Comparison of ENCODE assay signal across 1 cellular context in the genomic region with DNA sequence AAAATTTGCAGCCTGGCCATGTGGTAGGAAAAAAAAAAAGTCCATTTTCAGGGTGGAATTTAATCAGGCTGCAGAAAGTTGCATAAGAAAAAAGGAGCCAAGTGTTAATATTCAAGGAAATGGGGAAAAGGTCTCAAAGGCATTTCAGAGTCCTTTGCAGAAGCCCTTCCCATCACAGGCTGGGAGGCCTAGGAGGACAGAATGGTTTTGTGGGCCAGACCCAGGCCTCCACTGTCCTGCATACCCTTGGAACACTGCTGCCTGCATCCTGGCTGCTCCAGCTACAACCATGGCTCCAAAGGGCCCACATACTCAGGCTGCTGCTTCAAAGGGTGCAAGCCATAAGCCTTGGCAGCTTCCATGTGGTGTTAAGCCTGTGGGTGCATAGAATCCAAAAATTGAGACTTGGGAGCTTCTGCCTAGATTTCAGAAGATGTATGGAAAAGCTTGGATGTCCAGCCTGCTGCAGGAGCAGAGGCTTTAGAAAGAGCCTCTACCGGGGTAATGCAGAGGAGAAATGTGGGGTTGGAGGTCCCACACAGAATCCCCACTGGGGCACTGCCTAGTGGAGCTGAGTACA.
A peak's percentile ranks its signal among the peaks of the same experiment; 100 is the strongest.
TF ChIP-seq lines count a peak whose summit lies in the region.

No MANE protein-coding gene starts in this region.

TF ChIP-seq in K562, 482 proteins besides CTCF, POLR2A, EP300 and RAD21 (continued from another document):
- TF ChIP-seq FOXJ2 (tag; IDR thresholded peaks at IDR 0.05) (no peak), TBP (optimal IDR thresholded peaks at IDR 0.05; ENCODE audit: low read depth, low read length) (no peak), ZEB2 (IDR thresholded peaks at IDR 0.05) (0 out of 2 replicates have a peak, but pooled peaks have one; percentile 18), CREB1 (IDR thresholded peaks at IDR 0.05) (no peak), CREB1 (CRISPR knock-in tag; IDR thresholded peaks at IDR 0.05) (no peak), HLTF (IDR thresholded peaks at IDR 0.05) (0 out of 2 replicates have a peak, but pooled peaks have one; percentile 68), TRIM24 (IDR thresholded peaks at IDR 0.05) (peak; percentile 13 to 71; a peak in 2 of 4 replicates), ZFP36 (IDR thresholded peaks at IDR 0.05; ENCODE audit: low read depth, low read length, partially characterized antibody) (peak; percentile 99), CBX3 (IDR thresholded peaks at IDR 0.05; ENCODE audit: borderline replicate concordance in 1 of 2, low read length in 2 of 2) (peak in 1 of 2 experiments; percentile 98; a peak in 2 of 3 replicates)
- TF ChIP-seq, protein P1, sequence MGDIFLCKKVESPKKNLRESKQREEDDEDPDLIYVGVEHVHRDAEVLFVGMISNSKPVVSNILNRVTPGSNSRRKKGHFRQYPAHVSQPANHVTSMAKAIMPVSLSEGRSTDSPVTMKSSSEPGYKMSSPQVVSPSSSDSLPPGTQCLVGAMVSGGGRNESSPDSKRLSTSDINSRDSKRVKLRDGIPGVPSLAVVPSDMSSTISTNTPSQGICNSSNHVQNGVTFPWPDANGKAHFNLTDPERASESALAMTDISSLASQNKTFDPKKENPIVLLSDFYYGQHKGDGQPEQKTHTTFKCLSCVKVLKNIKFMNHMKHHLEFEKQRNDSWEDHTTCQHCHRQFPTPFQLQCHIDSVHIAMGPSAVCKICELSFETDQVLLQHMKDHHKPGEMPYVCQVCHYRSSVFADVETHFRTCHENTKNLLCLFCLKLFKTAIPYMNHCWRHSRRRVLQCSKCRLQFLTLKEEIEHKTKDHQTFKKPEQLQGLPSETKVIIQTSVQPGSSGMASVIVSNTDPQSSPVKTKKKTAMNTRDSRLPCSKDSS (IDR thresholded peaks at IDR 0.05; ENCODE audit: low read depth, partially characterized antibody) = peak; percentile 84
- TF ChIP-seq, protein P2, sequence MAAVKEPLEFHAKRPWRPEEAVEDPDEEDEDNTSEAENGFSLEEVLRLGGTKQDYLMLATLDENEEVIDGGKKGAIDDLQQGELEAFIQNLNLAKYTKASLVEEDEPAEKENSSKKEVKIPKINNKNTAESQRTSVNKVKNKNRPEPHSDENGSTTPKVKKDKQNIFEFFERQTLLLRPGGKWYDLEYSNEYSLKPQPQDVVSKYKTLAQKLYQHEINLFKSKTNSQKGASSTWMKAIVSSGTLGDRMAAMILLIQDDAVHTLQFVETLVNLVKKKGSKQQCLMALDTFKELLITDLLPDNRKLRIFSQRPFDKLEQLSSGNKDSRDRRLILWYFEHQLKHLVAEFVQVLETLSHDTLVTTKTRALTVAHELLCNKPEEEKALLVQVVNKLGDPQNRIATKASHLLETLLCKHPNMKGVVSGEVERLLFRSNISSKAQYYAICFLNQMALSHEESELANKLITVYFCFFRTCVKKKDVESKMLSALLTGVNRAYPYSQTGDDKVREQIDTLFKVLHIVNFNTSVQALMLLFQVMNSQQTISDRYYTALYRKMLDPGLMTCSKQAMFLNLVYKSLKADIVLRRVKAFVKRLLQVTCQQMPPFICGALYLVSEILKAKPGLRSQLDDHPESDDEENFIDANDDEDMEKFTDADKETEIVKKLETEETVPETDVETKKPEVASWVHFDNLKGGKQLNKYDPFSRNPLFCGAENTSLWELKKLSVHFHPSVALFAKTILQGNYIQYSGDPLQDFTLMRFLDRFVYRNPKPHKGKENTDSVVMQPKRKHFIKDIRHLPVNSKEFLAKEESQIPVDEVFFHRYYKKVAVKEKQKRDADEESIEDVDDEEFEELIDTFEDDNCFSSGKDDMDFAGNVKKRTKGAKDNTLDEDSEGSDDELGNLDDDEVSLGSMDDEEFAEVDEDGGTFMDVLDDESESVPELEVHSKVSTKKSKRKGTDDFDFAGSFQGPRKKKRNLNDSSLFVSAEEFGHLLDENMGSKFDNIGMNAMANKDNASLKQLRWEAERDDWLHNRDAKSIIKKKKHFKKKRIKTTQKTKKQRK (IDR thresholded peaks at IDR 0.05; ENCODE audit: borderline replicate concordance, low read depth, low read length) = peak; percentile 92
